11 cellular contexts compared by ENCODE assay signal in the genomic region with DNA sequence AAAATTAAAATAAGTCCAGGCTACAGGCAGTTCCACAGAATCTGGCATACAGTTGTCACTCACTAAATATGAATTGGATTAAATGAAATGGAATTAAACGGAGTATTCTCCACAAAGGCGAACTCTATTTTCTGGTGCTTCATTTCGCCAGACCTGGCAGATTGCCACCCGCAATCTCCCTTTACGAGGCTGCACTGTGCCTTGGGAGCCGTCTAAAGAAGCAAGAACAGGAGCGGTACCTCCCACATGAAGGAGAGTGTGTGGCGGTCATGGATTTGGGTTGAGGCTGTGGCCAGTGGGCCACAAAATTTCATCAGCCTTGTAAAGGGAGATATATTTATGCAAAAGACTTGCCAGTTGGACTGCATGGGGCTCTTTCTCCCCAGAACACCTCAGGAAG.
"Had no signal": no experiment of that assay in that cellular context is flagged by ENCODE, and none has a peak within 500 bp of the region (broad histone marks: within the 10 kb centered on the region; RNA-seq: fewer than 3 reads in every experiment).

No MANE protein-coding gene starts in this region.

- DNase-seq: activated CD4-positive, alpha-beta T cell treated with anti-CD3 and anti-CD28 coated beads, Interleukin-2, amount 50 U/mL, for 48 hours; activated CD8-positive, alpha-beta memory T cell treated with anti-CD3 and anti-CD28 coated beads, Interleukin-2, amount 10 ng/mL, durations not matched to agents 7 days and 5 days; dermis blood vessel endothelial cell; effector memory CD4-positive, alpha-beta T cell; foreskin keratinocyte; left cardiac atrium; stimulated activated naive B cell treated with anti-CD40 and anti-IgM and Interleukin-4, amounts not matched to agents 10 μg/mL and 1 μg/mL and 100 μg/mL, for 72 hours; upper lobe of right lung had no signal

- H3K27me3 ChIP-seq: cardiac muscle cell, foreskin keratinocyte, hepatocyte, upper lobe of right lung had no signal

- H3K9me3 ChIP-seq: upper lobe of right lung had no signal

- H3K27ac ChIP-seq: cardiac muscle cell, foreskin keratinocyte, hepatocyte, upper lobe of right lung had no signal

- ATAC-seq: activated CD8-positive, alpha-beta memory T cell treated with anti-CD3 and anti-CD28 coated beads, Interleukin-2, amount 10 ng/mL, durations not matched to agents 7 days and 5 days; foreskin keratinocyte; stimulated activated naive B cell treated with anti-CD40 and anti-IgM and Interleukin-4, amounts not matched to agents 10 μg/mL and 1 μg/mL and 100 μg/mL, for 72 hours; upper lobe of right lung had no signal

- H3K4me1 ChIP-seq: foreskin keratinocyte, upper lobe of right lung had no signal

- H3K36me3 ChIP-seq: cardiac muscle cell, upper lobe of right lung had no signal

- H3K4me3 ChIP-seq: cardiac muscle cell, hepatocyte, lung, upper lobe of right lung had no signal
